Comparison of ENCODE assay signal across 1 cellular context in the genomic region with DNA sequence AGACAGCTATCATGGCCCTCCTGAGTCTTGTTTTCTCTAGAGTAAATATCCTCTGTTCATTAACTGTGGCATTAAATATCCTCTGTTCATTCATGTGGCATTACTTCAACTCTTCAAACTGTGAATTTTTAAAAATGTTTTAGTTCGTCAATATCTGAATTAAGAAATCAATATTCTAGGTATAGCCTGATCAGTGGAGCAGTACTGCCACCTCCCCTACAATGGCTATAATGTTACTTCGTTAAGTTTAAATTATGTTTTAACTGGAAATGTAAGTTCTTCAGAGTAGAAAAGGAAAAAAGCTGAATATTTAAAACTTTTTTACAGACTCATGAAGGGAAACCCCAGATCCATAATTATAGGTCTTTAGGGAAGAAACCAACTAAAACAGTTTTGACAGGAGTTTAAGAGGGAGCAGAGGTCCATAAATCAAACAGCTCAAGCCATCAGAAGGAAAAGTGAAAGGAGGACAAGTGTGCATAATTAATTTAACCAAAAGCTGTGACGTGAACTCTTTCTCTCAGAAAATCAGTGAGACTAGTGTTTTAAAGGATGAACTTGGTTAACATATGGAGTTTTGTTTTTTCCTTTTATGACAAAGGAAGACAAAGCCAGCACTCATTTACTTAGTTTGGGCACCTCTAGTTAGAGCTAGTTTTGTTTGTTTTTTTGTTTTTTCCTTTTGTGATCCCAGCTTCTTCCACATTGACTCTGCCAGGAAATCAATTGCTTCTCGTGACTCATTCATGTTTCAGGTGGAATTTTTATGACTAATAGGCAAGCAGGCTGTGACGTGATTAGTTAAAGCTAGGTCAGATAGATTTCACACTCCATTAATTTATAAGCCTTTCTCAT.
TF ChIP-seq lines count a peak whose summit lies in the region.

No MANE protein-coding gene starts in this region.

TF ChIP-seq in HCT116, 20 proteins besides CTCF, POLR2A, EP300 and RAD21 (continued from another document):
- TF ChIP-seq, protein P1, sequence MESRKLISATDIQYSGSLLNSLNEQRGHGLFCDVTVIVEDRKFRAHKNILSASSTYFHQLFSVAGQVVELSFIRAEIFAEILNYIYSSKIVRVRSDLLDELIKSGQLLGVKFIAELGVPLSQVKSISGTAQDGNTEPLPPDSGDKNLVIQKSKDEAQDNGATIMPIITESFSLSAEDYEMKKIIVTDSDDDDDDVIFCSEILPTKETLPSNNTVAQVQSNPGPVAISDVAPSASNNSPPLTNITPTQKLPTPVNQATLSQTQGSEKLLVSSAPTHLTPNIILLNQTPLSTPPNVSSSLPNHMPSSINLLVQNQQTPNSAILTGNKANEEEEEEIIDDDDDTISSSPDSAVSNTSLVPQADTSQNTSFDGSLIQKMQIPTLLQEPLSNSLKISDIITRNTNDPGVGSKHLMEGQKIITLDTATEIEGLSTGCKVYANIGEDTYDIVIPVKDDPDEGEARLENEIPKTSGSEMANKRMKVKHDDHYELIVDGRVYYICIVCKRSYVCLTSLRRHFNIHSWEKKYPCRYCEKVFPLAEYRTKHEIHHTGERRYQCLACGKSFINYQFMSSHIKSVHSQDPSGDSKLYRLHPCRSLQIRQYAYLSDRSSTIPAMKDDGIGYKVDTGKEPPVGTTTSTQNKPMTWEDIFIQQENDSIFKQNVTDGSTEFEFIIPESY (IDR thresholded peaks at IDR 0.05; ENCODE audit: extremely low read depth, insufficient replicate concordance, low read length) = no peak
- TF ChIP-seq CEBPB (IDR thresholded peaks at IDR 0.05; ENCODE audit: low read depth) (peak; percentile 48; the same call in 1 of the 2 replicates), ELF1 (IDR thresholded peaks at IDR 0.05; ENCODE audit: borderline replicate concordance, low read depth) (no peak), EGR1 (IDR thresholded peaks at IDR 0.05; ENCODE audit: low read depth) (no peak), YY1 (IDR thresholded peaks at IDR 0.05; ENCODE audit: extremely low read depth, insufficient replicate concordance, low read depth, low read length) (no peak), SP1 (IDR thresholded peaks at IDR 0.05; ENCODE audit: low read depth) (peak; percentile 75), SRF (IDR thresholded peaks at IDR 0.05; ENCODE audit: low read depth) (0 out of 2 replicates have a peak, but pooled peaks have one; percentile 27), SIN3A (IDR thresholded peaks at IDR 0.05; ENCODE audit: low read depth) (no peak)
- TF ChIP-seq, protein P2, sequence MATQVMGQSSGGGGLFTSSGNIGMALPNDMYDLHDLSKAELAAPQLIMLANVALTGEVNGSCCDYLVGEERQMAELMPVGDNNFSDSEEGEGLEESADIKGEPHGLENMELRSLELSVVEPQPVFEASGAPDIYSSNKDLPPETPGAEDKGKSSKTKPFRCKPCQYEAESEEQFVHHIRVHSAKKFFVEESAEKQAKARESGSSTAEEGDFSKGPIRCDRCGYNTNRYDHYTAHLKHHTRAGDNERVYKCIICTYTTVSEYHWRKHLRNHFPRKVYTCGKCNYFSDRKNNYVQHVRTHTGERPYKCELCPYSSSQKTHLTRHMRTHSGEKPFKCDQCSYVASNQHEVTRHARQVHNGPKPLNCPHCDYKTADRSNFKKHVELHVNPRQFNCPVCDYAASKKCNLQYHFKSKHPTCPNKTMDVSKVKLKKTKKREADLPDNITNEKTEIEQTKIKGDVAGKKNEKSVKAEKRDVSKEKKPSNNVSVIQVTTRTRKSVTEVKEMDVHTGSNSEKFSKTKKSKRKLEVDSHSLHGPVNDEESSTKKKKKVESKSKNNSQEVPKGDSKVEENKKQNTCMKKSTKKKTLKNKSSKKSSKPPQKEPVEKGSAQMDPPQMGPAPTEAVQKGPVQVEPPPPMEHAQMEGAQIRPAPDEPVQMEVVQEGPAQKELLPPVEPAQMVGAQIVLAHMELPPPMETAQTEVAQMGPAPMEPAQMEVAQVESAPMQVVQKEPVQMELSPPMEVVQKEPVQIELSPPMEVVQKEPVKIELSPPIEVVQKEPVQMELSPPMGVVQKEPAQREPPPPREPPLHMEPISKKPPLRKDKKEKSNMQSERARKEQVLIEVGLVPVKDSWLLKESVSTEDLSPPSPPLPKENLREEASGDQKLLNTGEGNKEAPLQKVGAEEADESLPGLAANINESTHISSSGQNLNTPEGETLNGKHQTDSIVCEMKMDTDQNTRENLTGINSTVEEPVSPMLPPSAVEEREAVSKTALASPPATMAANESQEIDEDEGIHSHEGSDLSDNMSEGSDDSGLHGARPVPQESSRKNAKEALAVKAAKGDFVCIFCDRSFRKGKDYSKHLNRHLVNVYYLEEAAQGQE (IDR thresholded peaks at IDR 0.05; ENCODE audit: low read depth) = no peak
